24 cellular contexts compared by ENCODE assay signal in the genomic region with DNA sequence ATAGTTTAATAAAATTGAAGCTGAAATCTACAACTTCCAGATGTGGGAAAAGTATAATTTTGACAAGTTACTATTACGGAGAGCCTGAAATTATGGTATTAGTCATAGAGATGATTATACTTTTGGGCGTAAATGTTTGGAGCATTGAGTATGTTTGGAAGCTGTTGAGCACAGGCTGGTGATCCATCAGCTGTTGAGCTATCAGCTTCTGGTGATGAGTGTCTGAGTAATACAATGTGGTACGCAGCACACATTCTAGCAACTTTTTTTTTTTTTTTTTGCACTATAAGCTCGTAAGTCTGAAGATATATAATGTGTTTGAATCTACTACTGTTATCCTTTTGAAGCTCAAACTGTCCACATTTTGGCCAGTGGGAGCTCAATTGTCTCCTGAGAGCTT.
DNase-seq lines count a peak whose midpoint lies in the region; ATAC-seq and TF ChIP-seq lines count a peak whose summit lies in the region.
"Had no signal": no experiment of that assay in that cellular context is flagged by ENCODE, and none has a peak within 500 bp of the region (broad histone marks: within the 10 kb centered on the region; RNA-seq: fewer than 3 reads in every experiment).

No MANE protein-coding gene starts in this region.

- H3K36me3 ChIP-seq in MG63: no peaks in the 10 kb centered on the region
- H3K36me3 ChIP-seq: pancreas had no signal

- H3K27ac Mint-ChIP-seq in stimulated activated effector memory CD8-positive, alpha-beta T cell treated with anti-CD3 and anti-CD28 coated beads, Interleukin-12 subunit alpha, Interleukin-12 subunit beta, amount 100 ng/mL, for 72 hours: no peak overlapping the region
- H3K27ac Mint-ChIP-seq: IgD-negative memory B cell, immature natural killer cell, naive B cell had no signal

- no peak for ATAC-seq in stimulated activated effector memory CD8-positive, alpha-beta T cell treated with anti-CD3 and anti-CD28 coated beads, Interleukin-12 subunit alpha, Interleukin-12 subunit beta, amount 100 ng/mL, for 72 hours
- no peak for ATAC-seq in GM19351 (IDR thresholded peaks at IDR 0.05; ENCODE audit: unreplicated experiment)
- ATAC-seq: pancreas had no signal

- H3K27me3 ChIP-seq in MG63: no peaks in the 10 kb centered on the region
- H3K27me3 ChIP-seq: pancreas, testis had no signal

- no peaks in the 10 kb centered on the region for H3K9me3 Mint-ChIP-seq in stimulated activated effector memory CD8-positive, alpha-beta T cell treated with anti-CD3 and anti-CD28 coated beads, Interleukin-12 subunit alpha, Interleukin-12 subunit beta, amount 100 ng/mL, for 72 hours
- H3K9me3 Mint-ChIP-seq: IgD-negative memory B cell, immature natural killer cell, naive B cell had no signal

- H3K36me3 Mint-ChIP-seq in stimulated activated effector memory CD8-positive, alpha-beta T cell treated with anti-CD3 and anti-CD28 coated beads, Interleukin-12 subunit alpha, Interleukin-12 subunit beta, amount 100 ng/mL, for 72 hours: no peaks in the 10 kb centered on the region

- H3K9me3 ChIP-seq in MG63: no peaks in the 10 kb centered on the region
- H3K9me3 ChIP-seq: pancreas, testis had no signal

- DNase-seq in EL: peak; percentile 24
- DNase-seq in MG63: peak; percentile 68
- DNase-seq in epithelial cell of esophagus (ENCODE audit: low read depth): peak; percentile 66
- peak; percentile 51 for DNase-seq in non-pigmented ciliary epithelial cell (ENCODE audit: low read depth)
- no peak for DNase-seq in stimulated activated effector memory CD8-positive, alpha-beta T cell treated with anti-CD3 and anti-CD28 coated beads, Interleukin-12 subunit alpha, Interleukin-12 subunit beta, amount 100 ng/mL, for 72 hours (ENCODE audit: low spot score in 2 of 2)
- DNase-seq in stimulated activated CD4-positive, alpha-beta T cell treated with anti-CD3 and anti-CD28 coated beads, Interleukin-12 subunit alpha, Interleukin-12 subunit beta, amount 100 ng/mL, for 4 hours: no peak
- no peak for DNase-seq in stimulated activated naive CD4-positive, alpha-beta T cell treated with Interleukin-2 at 50 U/mL for 16 hours (lab: John Stamatoyannopoulos, UW)
- DNase-seq: activated naive CD4-positive, alpha-beta T cell; anterior cingulate cortex; DMS 273 treated with DMSO at 0.1 percent for 48 hours; glutamatergic neuron; immature natural killer cell; naive B cell; NCI-H1694 treated with DMSO at 0.1 percent for 48 hours; NK-92 treated with Interleukin-12 subunit alpha and Interleukin-12 subunit beta, amount 100 ng/mL, for 24 hours; pancreas; RPMI8226; stimulated activated CD8-positive, alpha-beta memory T cell treated with anti-CD3 and anti-CD28 coated beads, Interleukin-4, amount 100 ng/mL, for 48 hours; testis had no signal

- no peak overlapping the region for H3K4me3 Mint-ChIP-seq in stimulated activated effector memory CD8-positive, alpha-beta T cell treated with anti-CD3 and anti-CD28 coated beads, Interleukin-12 subunit alpha, Interleukin-12 subunit beta, amount 100 ng/mL, for 72 hours
- H3K4me3 Mint-ChIP-seq: IgD-negative memory B cell, immature natural killer cell, naive B cell had no signal

- no peak for TF ChIP-seq CTCF in epithelial cell of esophagus (IDR thresholded peaks at IDR 0.05; ENCODE audit: insufficient read depth, low read depth, low read length, missing control alignments)

- no peak overlapping the region for H3K4me3 ChIP-seq in MG63
- no peak overlapping the region for H3K4me3 ChIP-seq in epithelial cell of esophagus (ENCODE audit: low read length)
- H3K4me3 ChIP-seq: coronary artery, lung, pancreas, skin epidermis, testis had no signal

- H3K4me1 Mint-ChIP-seq in stimulated activated effector memory CD8-positive, alpha-beta T cell treated with anti-CD3 and anti-CD28 coated beads, Interleukin-12 subunit alpha, Interleukin-12 subunit beta, amount 100 ng/mL, for 72 hours: no peaks in the 10 kb centered on the region
- H3K4me1 Mint-ChIP-seq: IgD-negative memory B cell, naive B cell had no signal

Comparison
In these comparisons a context has a peak if more than half of its experiments do, and no peak if none do; other contexts are left out.
1. DNase-seq: peak in EL (single experiment), MG63 (single experiment), epithelial cell of esophagus (single experiment) and non-pigmented ciliary epithelial cell (single experiment); none in stimulated activated effector memory CD8-positive, alpha-beta T cell treated with anti-CD3 and anti-CD28 coated beads, Interleukin-12 subunit alpha, Interleukin-12 subunit beta, amount 100 ng/mL, for 72 hours (0 of 2), stimulated activated CD4-positive, alpha-beta T cell treated with anti-CD3 and anti-CD28 coated beads, Interleukin-12 subunit alpha, Interleukin-12 subunit beta, amount 100 ng/mL, for 4 hours (single experiment) and stimulated activated naive CD4-positive, alpha-beta T cell treated with Interleukin-2 at 50 U/mL for 16 hours (single experiment).